In the genomic region with DNA sequence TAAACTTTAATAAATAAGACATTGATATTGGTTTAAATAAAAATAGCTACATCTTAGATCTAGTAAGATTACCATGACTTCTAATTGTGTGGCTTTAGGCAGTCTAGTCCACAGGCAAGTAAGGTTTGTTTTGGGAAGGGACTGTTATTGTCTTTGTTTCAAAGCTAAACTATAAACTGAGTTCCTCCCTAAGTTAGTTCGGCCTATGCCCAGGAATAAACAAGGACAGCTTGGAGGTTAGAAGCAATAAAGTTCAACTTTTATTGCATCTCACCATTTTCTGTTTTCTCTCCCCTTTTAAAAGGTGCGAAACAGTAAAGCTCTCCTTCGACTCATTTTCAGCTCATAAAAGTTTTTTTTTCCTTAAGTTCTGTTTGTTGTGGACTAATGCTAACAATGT, we compare ENCODE assay signal across 15 cellular contexts.
DNase-seq lines count a peak whose midpoint lies in the region; ATAC-seq and TF ChIP-seq lines count a peak whose summit lies in the region.
"Had no signal": no experiment of that assay in that cellular context is flagged by ENCODE, and none has a peak within 500 bp of the region (broad histone marks: within the 10 kb centered on the region; RNA-seq: fewer than 3 reads in every experiment).

No MANE protein-coding gene starts in this region.

- H3K27me3 Mint-ChIP-seq in endodermal cell (ENCODE audit: insufficient read depth), result no peaks in the 10 kb centered on the region
- no peaks in the 10 kb centered on the region for H3K27me3 Mint-ChIP-seq in activated CD4-positive, alpha-beta T cell treated with anti-CD3 and anti-CD28 coated beads, Interleukin-2, amount 10 ng/mL, durations not matched to agents 24 days and 14 days

- H2AFZ ChIP-seq in mammary epithelial cell (ENCODE audit: low read depth, low read length), result peak overlapping the region; percentile 67

- DNase-seq in mammary epithelial cell, result no peak
- DNase-seq in breast epithelium (ENCODE audit: low spot score in 2 of 2), result no peak
- no peak for DNase-seq in endodermal cell
- DNase-seq in mucosa of descending colon, result no peak
- no peak for DNase-seq in activated CD4-positive, alpha-beta T cell treated with anti-CD3 and anti-CD28 coated beads, Interleukin-2, amount 10 ng/mL, durations not matched to agents 24 days and 14 days
- no peak for DNase-seq in ovary
- no peak for DNase-seq in upper lobe of left lung
- DNase-seq in activated T-cell treated with anti-CD3 and anti-CD28 coated beads for 4 hours, result no peak
- DNase-seq: 8988T; CD8-positive, alpha-beta memory T cell; DMS 273 treated with DMSO at 0.1 percent for 48 hours; NCI-H1436; NCI-H2029 treated with DMSO at 0.1 percent for 48 hours; NCI-H524 had no signal

- no peak for TF ChIP-seq POLR2A in breast epithelium (IDR thresholded peaks at IDR 0.05)
- no peak for TF ChIP-seq POLR2A in ovary (IDR thresholded peaks at IDR 0.05)
- no peak for TF ChIP-seq POLR2A in upper lobe of left lung (IDR thresholded peaks at IDR 0.05)

- peaks cover 61% of the 10 kb centered on the region for H3K4me1 Mint-ChIP-seq in endodermal cell
- H3K4me1 Mint-ChIP-seq in activated CD4-positive, alpha-beta T cell treated with anti-CD3 and anti-CD28 coated beads, Interleukin-2, amount 10 ng/mL, durations not matched to agents 24 days and 14 days, result no peaks in the 10 kb centered on the region
- H3K4me1 Mint-ChIP-seq: CD8-positive, alpha-beta memory T cell had no signal

- H3K9me3 Mint-ChIP-seq in endodermal cell, result peaks cover 52% of the 10 kb centered on the region
- H3K9me3 Mint-ChIP-seq in activated CD4-positive, alpha-beta T cell treated with anti-CD3 and anti-CD28 coated beads, Interleukin-2, amount 10 ng/mL, durations not matched to agents 24 days and 14 days, result peaks cover 11% of the 10 kb centered on the region

- H3K79me2 ChIP-seq in mammary epithelial cell (ENCODE audit: insufficient read depth, low read length), result no peaks in the 10 kb centered on the region

- in situ Hi-C loops in mammary epithelial cell (cut with MboI; ENCODE audit: low sequenced_read_pairs in 2 of 2), result no loop called here

- TF ChIP-seq CTCF in mammary epithelial cell (conservative IDR thresholded peaks at IDR 0.05 in 1 of 2, IDR thresholded peaks at IDR 0.05 in 1 of 2; ENCODE audit: extremely low read depth in 1 of 2, insufficient read depth in 1 of 2, low read depth in 1 of 2, low read length in 2 of 2) (no peak), breast epithelium (IDR thresholded peaks at IDR 0.05) (no peak), endodermal cell (conservative IDR thresholded peaks at IDR 0.05) (no peak), mucosa of descending colon (IDR thresholded peaks at IDR 0.05) (no peak), ovary (IDR thresholded peaks at IDR 0.05) (no peak), upper lobe of left lung (IDR thresholded peaks at IDR 0.05) (no peak)

- peak overlapping the region; percentile 35 for H3K4me2 ChIP-seq in mammary epithelial cell (ENCODE audit: insufficient read depth, low read depth, low read length)
- H3K4me2 ChIP-seq: BLaER1 had no signal

- peak overlapping the region; percentile 61 for H3K4me3 Mint-ChIP-seq in endodermal cell
- H3K4me3 Mint-ChIP-seq in activated CD4-positive, alpha-beta T cell treated with anti-CD3 and anti-CD28 coated beads, Interleukin-2, amount 10 ng/mL, durations not matched to agents 24 days and 14 days, result no peak overlapping the region
- H3K4me3 Mint-ChIP-seq: CD8-positive, alpha-beta memory T cell had no signal

- dilution Hi-C loops in mammary epithelial cell (cut with HindIII; ENCODE audit: low sequenced_read_pairs), result no loop called here

- H3K27ac Mint-ChIP-seq in endodermal cell, result peak overlapping the region; percentile 96
- no peak overlapping the region for H3K27ac Mint-ChIP-seq in activated CD4-positive, alpha-beta T cell treated with anti-CD3 and anti-CD28 coated beads, Interleukin-2, amount 10 ng/mL, durations not matched to agents 24 days and 14 days
- H3K27ac Mint-ChIP-seq: CD8-positive, alpha-beta memory T cell had no signal

- H3K4me3 ChIP-seq in mammary epithelial cell (replicated peaks in 1 of 3; ENCODE audit: insufficient read depth in 1 of 3, low read depth in 2 of 3, low read length in 3 of 3) (no peak overlapping the region), breast epithelium (no peak overlapping the region), endodermal cell (ENCODE audit: low read length) (peak overlapping the region; percentile 29), mucosa of descending colon (no peak overlapping the region), ovary (no peak overlapping the region), upper lobe of left lung (no peak overlapping the region)
- H3K4me3 ChIP-seq: BLaER1 had no signal

- ATAC-seq in mucosa of descending colon (peak; percentile 56), upper lobe of left lung (ENCODE audit: low FRiP score in 2 of 2) (no peak)

- H3K27ac ChIP-seq in mammary epithelial cell (ENCODE audit: insufficient read depth, low read depth, low read length) (peak overlapping the region; percentile 4), breast epithelium (no peak overlapping the region), endodermal cell (ENCODE audit: low read depth, low read length) (no peak overlapping the region), ovary (no peak overlapping the region), upper lobe of left lung (no peak overlapping the region)
- H3K27ac ChIP-seq: BLaER1 had no signal

- no peaks in the 10 kb centered on the region for H3K27me3 ChIP-seq in mammary epithelial cell (ENCODE audit: insufficient read depth, low read length)
- H3K27me3 ChIP-seq in breast epithelium, result peaks cover 0 to 7% of the 10 kb centered on the region in 2 donors
- H3K27me3 ChIP-seq in endodermal cell (ENCODE audit: control insufficient read depth, insufficient read depth, low read length, poor library complexity, severe bottlenecking), result no peaks in the 10 kb centered on the region
- H3K27me3 ChIP-seq in ovary, result no peaks in the 10 kb centered on the region
- H3K27me3 ChIP-seq in upper lobe of left lung, result no peaks in the 10 kb centered on the region

- no TSS peak for BruUV-seq in mammary epithelial cell (replicated peaks; lab: Mats Ljungman, UMichigan)

- WGBS in mammary epithelial cell (ENCODE audit: low coverage, missing lambda C conversion rate), result 32% methylated on average over 3 of the region's 3 CpGs
- 50% methylated on average over 1 of the region's 3 CpGs; no CpG with 5 or more reads in 1 of the 2 experiments for WGBS in endodermal cell (ENCODE audit: insufficient coverage in 1 of 2, insufficient read length in 1 of 2), 2 experiments
- WGBS in ovary, 3 donors, result 9 to 22% (median 13%) methylated on average over 3 of the region's 3 CpGs
- 46 to 66% methylated on average over 3 of the region's 3 CpGs for WGBS in upper lobe of left lung, 2 donors

- no peak for TF ChIP-seq EP300 in ovary (IDR thresholded peaks at IDR 0.05)
- TF ChIP-seq EP300 in upper lobe of left lung (IDR thresholded peaks at IDR 0.05), result no peak

- H3K36me3 ChIP-seq in mammary epithelial cell (ENCODE audit: insufficient read depth, low read length) (no peaks in the 10 kb centered on the region), breast epithelium (no peaks in the 10 kb centered on the region), endodermal cell (ENCODE audit: control insufficient read depth, insufficient read depth, low read length) (no peaks in the 10 kb centered on the region), mucosa of descending colon (ENCODE audit: low read depth) (no peaks in the 10 kb centered on the region), ovary (no peaks in the 10 kb centered on the region), upper lobe of left lung (no peaks in the 10 kb centered on the region)
- H3K36me3 ChIP-seq: BLaER1 had no signal

- intact Hi-C loops in mammary epithelial cell (cut with micrococcal nuclease), result no loop called here
- intact Hi-C loops in breast epithelium (cut with DNase I; ENCODE audit: low total_unique reads), result no loop called here
- intact Hi-C loops in mucosa of descending colon (cut with DNase I, micrococcal nuclease), result no loop called here
- intact Hi-C loops in activated CD4-positive, alpha-beta T cell treated with anti-CD3 and anti-CD28 coated beads, Interleukin-2, amount 10 ng/mL, durations not matched to agents 24 days and 14 days (cut with micrococcal nuclease), result no loop called here
- intact Hi-C loops in ovary (cut with DNase I), result no loop called here

- CTCF ChIA-PET in mammary epithelial cell (lab: Charles Lee; ENCODE audit: low non-redundant PET), result interaction anchor here (0.5 kb wide), 1 partner anchor 246 kb away, joined by 5 read pairs; no protein-coding TSS in a partner anchor

- H4K20me1 ChIP-seq in mammary epithelial cell (ENCODE audit: insufficient read depth, low read length), result no peaks in the 10 kb centered on the region
- H4K20me1 ChIP-seq: BLaER1 had no signal

- peaks cover 53% of the 10 kb centered on the region for H3K36me3 Mint-ChIP-seq in endodermal cell (ENCODE audit: low read depth)
- no peaks in the 10 kb centered on the region for H3K36me3 Mint-ChIP-seq in activated CD4-positive, alpha-beta T cell treated with anti-CD3 and anti-CD28 coated beads, Interleukin-2, amount 10 ng/mL, durations not matched to agents 24 days and 14 days (ENCODE audit: low read depth)
- H3K36me3 Mint-ChIP-seq: CD8-positive, alpha-beta memory T cell had no signal

- H3K9ac ChIP-seq in mammary epithelial cell (ENCODE audit: insufficient read depth, low read length) (no peak overlapping the region), endodermal cell (ENCODE audit: extremely low read depth, low read length, poor library complexity, severe bottlenecking) (peak overlapping the region; percentile 25)
- H3K9ac ChIP-seq: BLaER1 had no signal

- H3K9me3 ChIP-seq in mammary epithelial cell (replicated peaks; ENCODE audit: insufficient read depth, low read length) (no peaks in the 10 kb centered on the region), breast epithelium (peaks cover 0 to 28% of the 10 kb centered on the region in 2 donors), endodermal cell (ENCODE audit: control insufficient read depth, low read length) (peaks cover 26% of the 10 kb centered on the region), mucosa of descending colon (no peaks in the 10 kb centered on the region), ovary (no peaks in the 10 kb centered on the region), upper lobe of left lung (peaks cover 0 to 17% (median 2%) of the 10 kb centered on the region in 4 donors)

- peaks cover 8% of the 10 kb centered on the region for H3K4me1 ChIP-seq in mammary epithelial cell (ENCODE audit: insufficient read depth, low read length)
- no peaks in the 10 kb centered on the region for H3K4me1 ChIP-seq in breast epithelium
- H3K4me1 ChIP-seq in endodermal cell (ENCODE audit: control insufficient read depth, insufficient read depth, low read length), result peaks cover 5% of the 10 kb centered on the region
- H3K4me1 ChIP-seq in mucosa of descending colon (ENCODE audit: low read depth), result no peaks in the 10 kb centered on the region
- no peaks in the 10 kb centered on the region for H3K4me1 ChIP-seq in ovary (ENCODE audit: insufficient read depth)
- no peaks in the 10 kb centered on the region for H3K4me1 ChIP-seq in upper lobe of left lung
- H3K4me1 ChIP-seq: BLaER1 had no signal
